In genomic region chr4:9600246-9600645, GRCh38 we compare ENCODE assay signal across 20 cellular contexts.
"Had no signal": no experiment of that assay in that cellular context is flagged by ENCODE, and none has a peak within 500 bp of the region (broad histone marks: within the 10 kb centered on the region; RNA-seq: fewer than 3 reads in every experiment).

No MANE protein-coding gene starts in this region.

- H3K9me3 ChIP-seq: SK-N-SH had no signal

- H3K27ac ChIP-seq: RWPE1 had no signal

- H3K9ac ChIP-seq: SK-N-SH had no signal

- DNase-seq: KBM-7, NCI-H1092, NCI-H1105 treated with DMSO at 0.1 percent for 48 hours, NCI-H1417 treated with DMSO at 0.1 percent for 48 hours, NCI-H146, NCI-H1694 treated with DMSO at 0.1 percent for 48 hours, NCI-H1930, NCI-H2081, NCI-H2107, NCI-H2171, NCI-H226, NCI-H446, NCI-H510A, NCI-H524 treated with DMSO at 0.1 percent for 48 hours, NCI-H69, NCI-H774, SHP77, SK-N-SH, SW 1271 had no signal
